17 cellular contexts compared by ENCODE assay signal in genomic region chr9:126532951-126533910, GRCh38.
DNase-seq lines count a peak whose midpoint lies in the region; ATAC-seq and TF ChIP-seq lines count a peak whose summit lies in the region.
"Had no signal": no experiment of that assay in that cellular context is flagged by ENCODE, and none has a peak within 500 bp of the region (broad histone marks: within the 10 kb centered on the region; RNA-seq: fewer than 3 reads in every experiment).

No MANE protein-coding gene starts in this region.

- intact Hi-C loops in esophagus squamous epithelium (cut with DNase I): no loop called here

- peaks cover 0 to 7% (median 0%) of the 10 kb centered on the region in 3 donors for H3K4me1 ChIP-seq in esophagus squamous epithelium
- H3K4me1 ChIP-seq: breast epithelium, psoas muscle had no signal

- 68 to 74% methylated on average over 20 to 21 of the region's 24 CpGs for WGBS in esophagus squamous epithelium, 2 donors

- H3K36me3 Mint-ChIP-seq in chondrocyte (ENCODE audit: low read depth) (no peaks in the 10 kb centered on the region), neural crest cell (ENCODE audit: low read depth) (no peaks in the 10 kb centered on the region)
- H3K36me3 Mint-ChIP-seq: activated naive CD8-positive, alpha-beta T cell treated with anti-CD3 and anti-CD28 coated beads for 36 hours had no signal

- H3K4me1 Mint-ChIP-seq in chondrocyte (ENCODE audit: low read depth): peaks cover 42% of the 10 kb centered on the region
- peaks cover 39% of the 10 kb centered on the region for H3K4me1 Mint-ChIP-seq in neural crest cell
- H3K4me1 Mint-ChIP-seq: activated naive CD8-positive, alpha-beta T cell treated with anti-CD3 and anti-CD28 coated beads for 36 hours had no signal

- no peak overlapping the region for H3K27ac Mint-ChIP-seq in chondrocyte (ENCODE audit: unreplicated experiment)
- peak overlapping the region; percentile 60 for H3K27ac Mint-ChIP-seq in neural crest cell (ENCODE audit: unreplicated experiment)
- H3K27ac Mint-ChIP-seq: activated naive CD8-positive, alpha-beta T cell treated with anti-CD3 and anti-CD28 coated beads for 36 hours; HFFc6 had no signal

- H3K4me3 ChIP-seq in esophagus squamous epithelium: no peak overlapping the region
- H3K4me3 ChIP-seq: breast epithelium, psoas muscle had no signal

- H3K9me3 ChIP-seq in esophagus squamous epithelium: no peaks in the 10 kb centered on the region
- H3K9me3 ChIP-seq: breast epithelium, psoas muscle had no signal

- H3K4me3 Mint-ChIP-seq in chondrocyte (ENCODE audit: unreplicated experiment): no peak overlapping the region
- no peak overlapping the region for H3K4me3 Mint-ChIP-seq in neural crest cell
- H3K4me3 Mint-ChIP-seq: activated naive CD8-positive, alpha-beta T cell treated with anti-CD3 and anti-CD28 coated beads for 36 hours; HFFc6 had no signal

- peaks cover 0 to 62% (median 0%) of the 10 kb centered on the region in 4 donors for H3K27me3 ChIP-seq in esophagus squamous epithelium
- H3K27me3 ChIP-seq: breast epithelium had no signal

- peak overlapping the region in 1 of 4 donors; percentile 14 for H3K27ac ChIP-seq in esophagus squamous epithelium
- H3K27ac ChIP-seq: breast epithelium, psoas muscle had no signal

- H3K9me3 Mint-ChIP-seq in chondrocyte (ENCODE audit: low read depth) (no peaks in the 10 kb centered on the region), neural crest cell (no peaks in the 10 kb centered on the region)
- H3K9me3 Mint-ChIP-seq: activated naive CD8-positive, alpha-beta T cell treated with anti-CD3 and anti-CD28 coated beads for 36 hours; HFFc6 had no signal

- H3K27me3 Mint-ChIP-seq in chondrocyte (ENCODE audit: low read depth) (peaks cover 14% of the 10 kb centered on the region), neural crest cell (ENCODE audit: low read depth) (peaks cover 21% of the 10 kb centered on the region)

- no peak for TF ChIP-seq CTCF in chondrocyte (IDR thresholded peaks at IDR 0.05)
- TF ChIP-seq CTCF in neural crest cell (conservative IDR thresholded peaks at IDR 0.05): no peak
- TF ChIP-seq CTCF in esophagus squamous epithelium (IDR thresholded peaks at IDR 0.05): no peak

- no peak for ATAC-seq in HG02884 (IDR thresholded peaks at IDR 0.05; ENCODE audit: unreplicated experiment)
- no peak for ATAC-seq in HG03108 (IDR thresholded peaks at IDR 0.05; ENCODE audit: unreplicated experiment)

- no peaks in the 10 kb centered on the region for H3K36me3 ChIP-seq in esophagus squamous epithelium
- H3K36me3 ChIP-seq: breast epithelium had no signal

- DNase-seq in CD1c-positive myeloid dendritic cell (ENCODE audit: extremely low spot score) (peak; percentile 78), MV-4-11 (lab: John Stamatoyannopoulos, UW) (peak; percentile 47), chondrocyte (ENCODE audit: low spot score) (peak; percentile 43), neural crest cell (ENCODE audit: low read depth, low spot score) (no peak), esophagus squamous epithelium (lab: John Stamatoyannopoulos, UW) (no peak), NCI-H526 (lab: John Stamatoyannopoulos, UW) (no peak)
- DNase-seq: activated CD4-positive, alpha-beta T cell treated with anti-CD3 and anti-CD28 coated beads for 4 hours; activated naive CD8-positive, alpha-beta T cell treated with anti-CD3 and anti-CD28 coated beads for 36 hours; activated T-cell treated with anti-CD3 and anti-CD28 coated beads for 4 hours; HFFc6; NCI-H2029; NCI-H524; psoas muscle; T-helper 2 cell had no signal

- no peak for TF ChIP-seq POLR2A in esophagus squamous epithelium (IDR thresholded peaks at IDR 0.05)

Comparison
In these comparisons a context has a peak if more than half of its experiments do, and no peak if none do; other contexts are left out.
1. DNase-seq: peak in CD1c-positive myeloid dendritic cell (single experiment), MV-4-11 (single experiment) and chondrocyte (single experiment); none in neural crest cell (single experiment), esophagus squamous epithelium (single experiment) and NCI-H526 (0 of 2).